ENCODE assay signal across 14 cellular contexts in genomic region chr10:46325021-46325420, GRCh38. TPM values are rescaled to one million over a fixed set of nuclear protein-coding genes. Genes with fewer than 3 reads are reported as not detected.
DNase-seq lines count a peak whose midpoint lies in the region; ATAC-seq, FAIRE-seq and TF ChIP-seq lines count a peak whose summit lies in the region.
"Had no signal": no experiment of that assay in that cellular context is flagged by ENCODE, and none has a peak within 500 bp of the region (broad histone marks: within the 10 kb centered on the region; RNA-seq: fewer than 3 reads in every experiment).

No MANE protein-coding gene starts in this region.

- FAIRE-seq in H1 (lab: Jason Lieb, UNC): no peak
- FAIRE-seq: pancreas had no signal

- no peak overlapping the region for H2BK120ac ChIP-seq in H1 (replicated peaks; ENCODE audit: low read depth, low read length)

- H3K36me3 ChIP-seq in Caco-2 (ENCODE audit: control insufficient read depth, insufficient read depth, low read length) (no peaks in the 10 kb centered on the region), H1 (ENCODE audit: control insufficient read depth in 2 of 4, insufficient read depth in 4 of 4, low read length in 3 of 4) (no peaks in the 10 kb centered on the region)
- H3K36me3 ChIP-seq: pancreas, SJSA1 had no signal

- no peak overlapping the region for H4K5ac ChIP-seq in H1 (ENCODE audit: insufficient read length, low read depth, low read length)

- H3K36me3 Mint-ChIP-seq in Caco-2 (ENCODE audit: insufficient read depth, unreplicated experiment): no peaks in the 10 kb centered on the region
- H3K36me3 Mint-ChIP-seq in neural crest cell (ENCODE audit: low read depth): no peaks in the 10 kb centered on the region
- H3K36me3 Mint-ChIP-seq: activated CD8-positive, alpha-beta memory T cell treated with anti-CD3 and anti-CD28 coated beads, Interleukin-2, amount 10 ng/mL, durations not matched to agents 7 days and 5 days; brain had no signal

- peak; percentile 31 to 41; a peak in 3 of 4 replicates for TF ChIP-seq RAD21 in H1 (IDR thresholded peaks at IDR 0.05 in 1 of 2, conservative IDR thresholded peaks at IDR 0.05 in 1 of 2; ENCODE audit: low read depth in 2 of 2, low read length in 2 of 2)

- no peak overlapping the region for H3K18ac ChIP-seq in H1 (ENCODE audit: extremely low read depth, low read length)

- BruUV-seq in Caco-2 (replicated peaks; lab: Mats Ljungman, UMichigan): no TSS peak

- H2BK12ac ChIP-seq in H1 (ENCODE audit: low read depth, low read length): no peak overlapping the region

- H3K9ac ChIP-seq in H1 (replicated peaks in 1 of 4; ENCODE audit: extremely low read depth in 1 of 4, low read depth in 3 of 4, low read length in 3 of 4): no peak overlapping the region

- H3K23me2 ChIP-seq in H1 (ENCODE audit: low read depth, low read length): no peaks in the 10 kb centered on the region

- H3K4me2 ChIP-seq in H1 (ENCODE audit: insufficient read depth in 1 of 2, low read depth in 2 of 2, low read length in 2 of 2): no peak overlapping the region

- no peaks in the 10 kb centered on the region for H4K20me1 ChIP-seq in H1 (replicated peaks in 1 of 2; ENCODE audit: control insufficient read depth in 1 of 2, insufficient read depth in 2 of 2, low read length in 2 of 2)

- H2AK5ac ChIP-seq in H1 (ENCODE audit: low read depth, low read length): no peak overlapping the region

- no peak overlapping the region for H3K14ac ChIP-seq in H1 (ENCODE audit: insufficient read length)

- H3K4me3 Mint-ChIP-seq in Caco-2 (ENCODE audit: unreplicated experiment): no peak overlapping the region
- H3K4me3 Mint-ChIP-seq in neural crest cell: no peak overlapping the region
- H3K4me3 Mint-ChIP-seq: activated CD8-positive, alpha-beta memory T cell treated with anti-CD3 and anti-CD28 coated beads, Interleukin-2, amount 10 ng/mL, durations not matched to agents 7 days and 5 days; brain had no signal

- H3K4ac ChIP-seq in H1 (replicated peaks; ENCODE audit: insufficient read length, low read depth, low read length): no peak overlapping the region

- H3K56ac ChIP-seq in H1 (replicated peaks; ENCODE audit: insufficient read length, low read depth, low read length): no peak overlapping the region

- no peak overlapping the region for H2AFZ ChIP-seq in H1 (ENCODE audit: low read length)

- H4K8ac ChIP-seq in H1 (ENCODE audit: extremely low read depth, insufficient read depth, low read length): no peak overlapping the region

- no peak for TF ChIP-seq POLR2A in H1 (IDR thresholded peaks at IDR 0.05; ENCODE audit: control extremely low read depth in 1 of 2, low read depth in 2 of 2, low read length in 2 of 2)

- no peaks in the 10 kb centered on the region for H3K9me3 Mint-ChIP-seq in Caco-2 (ENCODE audit: unreplicated experiment)
- H3K9me3 Mint-ChIP-seq in neural crest cell: no peaks in the 10 kb centered on the region
- H3K9me3 Mint-ChIP-seq: brain had no signal

- H2BK20ac ChIP-seq in H1 (ENCODE audit: low read length): no peak overlapping the region

- TF ChIP-seq CTCF in Caco-2 (IDR thresholded peaks at IDR 0.05; ENCODE audit: insufficient read depth in 1 of 2, low read depth in 1 of 2, low read length in 1 of 2, severe bottlenecking in 1 of 2, unreplicated experiment in 1 of 2) (peak; percentile 41 to 64), LNCAP (IDR thresholded peaks at IDR 0.05) (peak; percentile 48; the same call in 1 of the 2 replicates), H1 (IDR thresholded peaks at IDR 0.05; ENCODE audit: control extremely low read depth in 1 of 3, insufficient read depth in 1 of 3, low read depth in 1 of 3, low read length in 3 of 3) (peak in 1 of 3 experiments; percentile 37; a peak in 2 of 4 replicates), neural crest cell (conservative IDR thresholded peaks at IDR 0.05) (peak; percentile 37)

- H3K9me3 ChIP-seq in Caco-2 (no peaks in the 10 kb centered on the region), H1 (ENCODE audit: insufficient read depth in 2 of 2, low read depth in 1 of 2, low read length in 1 of 2) (no peaks in the 10 kb centered on the region)
- H3K9me3 ChIP-seq: pancreas, SJSA1 had no signal

- H2BK15ac ChIP-seq in H1 (ENCODE audit: low read length): no peak overlapping the region

- H3K4me1 Mint-ChIP-seq in Caco-2 (ENCODE audit: low read depth, unreplicated experiment): no peaks in the 10 kb centered on the region
- peaks cover 18% of the 10 kb centered on the region for H3K4me1 Mint-ChIP-seq in neural crest cell
- H3K4me1 Mint-ChIP-seq: activated CD8-positive, alpha-beta memory T cell treated with anti-CD3 and anti-CD28 coated beads, Interleukin-2, amount 10 ng/mL, durations not matched to agents 7 days and 5 days; brain had no signal

- H3K4me3 ChIP-seq in Caco-2 (ENCODE audit: low read depth, low read length): no peak overlapping the region
- H3K4me3 ChIP-seq in H1 (ENCODE audit: extremely low read depth in 1 of 4, insufficient read depth in 2 of 4, low read depth in 3 of 4, low read length in 4 of 4): no peak overlapping the region
- H3K4me3 ChIP-seq: pancreas, SJSA1 had no signal

- H3K79me2 ChIP-seq in H1 (ENCODE audit: control insufficient read depth in 1 of 2, insufficient read depth in 2 of 2, low read length in 2 of 2): no peaks in the 10 kb centered on the region

- 86% methylated on average over 1 of the region's 1 CpG; no CpG with 5 or more reads in 1 of the 2 experiments for WGBS in H1 (ENCODE audit: extremely low coverage in 1 of 2, insufficient coverage in 1 of 2, insufficient read length in 1 of 2, insufficient replicate concordance in 2 of 2, low coverage in 1 of 2, low lambda C conversion rate in 2 of 2, missing lambda C conversion rate in 1 of 2), 2 experiments

- H3K79me1 ChIP-seq in H1 (ENCODE audit: low read depth, low read length): no peaks in the 10 kb centered on the region

- no peak overlapping the region for H3K27ac ChIP-seq in H1 (ENCODE audit: low read depth, low read length)
- H3K27ac ChIP-seq: pancreas, SJSA1 had no signal

- H3K27me3 Mint-ChIP-seq in Caco-2 (ENCODE audit: insufficient read depth, unreplicated experiment) (no peaks in the 10 kb centered on the region), neural crest cell (ENCODE audit: low read depth) (no peaks in the 10 kb centered on the region)

- CTCF ChIA-PET in Caco-2 (lab: Charles Lee): no interaction called here
- CTCF ChIA-PET in H1 (lab: Charles Lee; ENCODE audit: partially characterized antibody): interaction anchor here (0.8 to 3.4 kb wide), 11 partner anchors 8 to 220 kb away, joined by 3 to 11 read pairs (median 3); no protein-coding TSS in a partner anchor

- DNase-seq in Caco-2 (no peak), H1 (ENCODE audit: low read depth in 1 of 2, low spot score in 2 of 2) (no peak), neural crest cell (ENCODE audit: low read depth, low spot score) (no peak), NCI-H510A treated with DMSO at 0.1 percent for 48 hours (lab: John Stamatoyannopoulos, UW) (no peak), SHP77 treated with DMSO at 0.1 percent for 48 hours (lab: John Stamatoyannopoulos, UW) (no peak), NOMO-1 (lab: John Stamatoyannopoulos, UW; ENCODE audit: unreplicated experiment in 2 of 2) (no peak)
- DNase-seq: activated CD8-positive, alpha-beta memory T cell treated with anti-CD3 and anti-CD28 coated beads, Interleukin-2, amount 10 ng/mL, durations not matched to agents 7 days and 5 days; GDM1; NCI-H1436; pancreas had no signal

- H3K23ac ChIP-seq in H1 (ENCODE audit: insufficient read length): no peak overlapping the region

- POLR2A ChIA-PET in Caco-2 (lab: Charles Lee) (no interaction called here), H1 (lab: Charles Lee; ENCODE audit: partially characterized antibody) (no interaction called here)

- no peak overlapping the region for H3K27ac Mint-ChIP-seq in Caco-2 (ENCODE audit: unreplicated experiment)
- H3K27ac Mint-ChIP-seq in neural crest cell (ENCODE audit: unreplicated experiment): no peak overlapping the region
- H3K27ac Mint-ChIP-seq: activated CD8-positive, alpha-beta memory T cell treated with anti-CD3 and anti-CD28 coated beads, Interleukin-2, amount 10 ng/mL, durations not matched to agents 7 days and 5 days; brain had no signal

- H2BK5ac ChIP-seq in H1 (ENCODE audit: low read depth, low read length): no peak overlapping the region

- H3K27me3 ChIP-seq in Caco-2 (replicated peaks; ENCODE audit: control insufficient read depth, insufficient read depth, low read length) (no peaks in the 10 kb centered on the region), H1 (replicated peaks in 1 of 4; ENCODE audit: control insufficient read depth in 3 of 4, extremely low read depth in 1 of 4, insufficient read depth in 3 of 4, low read length in 3 of 4) (no peaks in the 10 kb centered on the region)
- H3K27me3 ChIP-seq: pancreas, SJSA1 had no signal

- intact Hi-C loops in Caco-2 (cut with micrococcal nuclease; ENCODE audit: unreplicated experiment): loop anchor here (5.0 kb wide), 1 partner anchor 98 kb away; no protein-coding TSS in a partner anchor

- H4K91ac ChIP-seq in H1 (replicated peaks; ENCODE audit: insufficient read length, low read length): no peak overlapping the region

- no peak for ATAC-seq in GM19395 (IDR thresholded peaks at IDR 0.05; ENCODE audit: unreplicated experiment)
- ATAC-seq: activated CD8-positive, alpha-beta memory T cell treated with anti-CD3 and anti-CD28 coated beads, Interleukin-2, amount 10 ng/mL, durations not matched to agents 7 days and 5 days had no signal

- no peaks in the 10 kb centered on the region for H3K4me1 ChIP-seq in Caco-2
- H3K4me1 ChIP-seq in H1 (replicated peaks in 1 of 4; ENCODE audit: control insufficient read depth in 3 of 4, insufficient read depth in 4 of 4, low read length in 3 of 4): peaks cover 0 to 8% (median 7%) of the 10 kb centered on the region in 4 experiments; a peak in 5 of 7 replicates

- no peak for TF ChIP-seq EP300 in H1 (IDR thresholded peaks at IDR 0.05; ENCODE audit: borderline replicate concordance in 1 of 2, low read depth in 2 of 2, low read length in 2 of 2)

RNA-seq across cellular contexts. Expression of gene ANTXRL, which starts 38.2 kb away (rescaled TPM):
- not detected in 2 replicates for total RNA-seq in Caco-2 (2022)
- total RNA-seq in H1 (2021; fragmentation: NEBNext Ultra II Directional; extraction: Animal tissue kit (Norgen Biotek cat#: 25700)): not detected in 2 replicates
- polyA plus RNA-seq in H1 (2011; rRNA removed): not detected in 2 replicates
- not detected for polyA plus RNA-seq in H1 (2011; cell fraction: cytosol; rRNA removed)
- not detected for polyA plus RNA-seq in H1 (2011; cell fraction: nucleus; rRNA removed)
- not detected in 4 replicates for polyA plus RNA-seq in H1 (2012, experiment 1 of 2)
- polyA plus RNA-seq in H1 (2012, experiment 2 of 2): not detected
- not detected for polyA plus RNA-seq in H1 (2013, experiment 1 of 2)
- polyA plus RNA-seq in H1 (2013, experiment 2 of 2): not detected
- polyA minus RNA-seq in H1 (2011; rRNA and poly(A)+ RNA removed): not detected in 2 replicates
- not detected for polyA minus RNA-seq in H1 (2011; cell fraction: cytosol; rRNA and poly(A)+ RNA removed)
- polyA minus RNA-seq in H1 (2011; cell fraction: nucleus; rRNA and poly(A)+ RNA removed): not detected
- total RNA-seq in neural crest cell: not detected in 2 replicates
- total RNA-seq: activated CD8-positive, alpha-beta memory T cell treated with anti-CD3 and anti-CD28 coated beads, Interleukin-2, amount 10 ng/mL, durations not matched to agents 7 days and 5 days; pancreas; SJSA1 had no signal

RNA-seq across cellular contexts. Expression of gene ANXA8L1, which starts 50.6 kb away (rescaled TPM):
- total RNA-seq in Caco-2 (2022) (8.7 and 17.4 TPM in 2 replicates), neural crest cell (not detected in 2 replicates)
- not detected in 2 replicates for total RNA-seq in H1 (2021; fragmentation: NEBNext Ultra II Directional; extraction: Animal tissue kit (Norgen Biotek cat#: 25700))
- polyA plus RNA-seq in H1 (2011; rRNA removed): 0.20 TPM in 1 of 2 replicates, not detected in the other
- 0.13 TPM for polyA plus RNA-seq in H1 (2011; cell fraction: cytosol; rRNA removed)
- polyA plus RNA-seq in H1 (2011; cell fraction: nucleus; rRNA removed): 0.91 TPM
- not detected in 4 replicates for polyA plus RNA-seq in H1 (2012, experiment 1 of 2)
- polyA plus RNA-seq in H1 (2012, experiment 2 of 2): not detected
- 0.16 TPM for polyA plus RNA-seq in H1 (2013, experiment 1 of 2)
- 0.07 TPM for polyA plus RNA-seq in H1 (2013, experiment 2 of 2)
- not detected in 2 replicates for polyA minus RNA-seq in H1 (2011; rRNA and poly(A)+ RNA removed)
- not detected for polyA minus RNA-seq in H1 (2011; cell fraction: cytosol; rRNA and poly(A)+ RNA removed)
- not detected for polyA minus RNA-seq in H1 (2011; cell fraction: nucleus; rRNA and poly(A)+ RNA removed)
